Comparison of ENCODE assay signal across 9 cellular contexts in the genomic region with DNA sequence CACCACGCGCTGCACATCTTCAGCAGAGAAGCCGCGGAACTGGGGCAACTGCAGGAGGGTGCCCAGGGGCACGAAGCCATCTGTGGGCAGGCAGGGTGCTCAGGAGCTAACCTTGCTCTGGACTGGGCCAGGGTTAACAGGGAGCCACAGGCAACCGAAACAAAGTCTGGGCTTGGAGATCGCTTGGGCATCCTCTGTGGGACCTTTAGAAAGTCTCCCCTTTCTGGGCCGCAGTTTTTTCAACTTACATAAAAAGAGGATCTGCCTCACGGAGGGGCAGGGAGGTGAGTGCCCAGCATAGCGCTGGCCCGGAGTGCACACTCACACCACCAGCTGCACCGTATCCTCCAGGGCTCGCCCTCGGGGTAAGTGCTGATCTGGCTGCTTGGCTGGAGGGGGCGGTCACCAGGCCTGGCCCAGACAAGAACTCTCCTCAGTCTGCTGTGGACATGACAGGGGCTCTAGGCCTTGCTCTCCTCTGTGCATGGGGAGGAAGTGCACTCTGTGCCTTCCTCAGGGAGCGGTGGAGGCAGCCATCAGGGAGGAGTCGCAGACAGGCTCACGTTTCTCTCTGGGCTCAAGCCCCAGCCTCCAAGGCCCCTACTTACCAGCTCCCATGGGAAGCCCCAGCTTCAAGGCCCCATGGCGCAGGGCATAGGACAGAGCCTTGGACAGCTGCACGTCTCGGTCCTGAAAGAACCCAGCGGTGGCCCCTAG. TPM values are rescaled to one million over a fixed set of nuclear protein-coding genes. Genes with fewer than 3 reads are reported as not detected.
DNase-seq lines count a peak whose midpoint lies in the region; ATAC-seq and TF ChIP-seq lines count a peak whose summit lies in the region.
"Had no signal": no experiment of that assay in that cellular context is flagged by ENCODE, and none has a peak within 500 bp of the region (broad histone marks: within the 10 kb centered on the region; RNA-seq: fewer than 3 reads in every experiment).

No MANE protein-coding gene starts in this region.

- peaks cover 19% of the 10 kb centered on the region for H3F3A ChIP-seq in neural progenitor cell (ENCODE audit: low read depth)

- H3K4me1 ChIP-seq in NT2/D1 (ENCODE audit: insufficient read depth, insufficient read length) (peaks cover 33% of the 10 kb centered on the region), ectodermal cell (ENCODE audit: control insufficient read depth, insufficient read depth, low read length) (peaks cover 23% of the 10 kb centered on the region), neural progenitor cell (peaks cover 16% of the 10 kb centered on the region)

- peak overlapping the region; percentile 87 for H3K27ac Mint-ChIP-seq in CD4-positive, alpha-beta T cell
- no peak overlapping the region for H3K27ac Mint-ChIP-seq in neural progenitor cell

- intact Hi-C loops in CD4-positive, alpha-beta T cell (cut with DNase I, micrococcal nuclease): loop anchor here in 1 of 2 experiments (2.0 kb wide), 1 partner anchor 18 kb away; a partner anchor contains a TSS

- H3K4me3 Mint-ChIP-seq in CD4-positive, alpha-beta T cell: peak overlapping the region; percentile 97
- H3K4me3 Mint-ChIP-seq in neural progenitor cell: peak overlapping the region; percentile 91

- no peak for ATAC-seq in CD4-positive, alpha-beta T cell (ENCODE audit: poor library complexity)
- no peak for ATAC-seq in GM21515 (IDR thresholded peaks at IDR 0.05; ENCODE audit: unreplicated experiment)
- no peak for ATAC-seq in GM18519 (IDR thresholded peaks at IDR 0.05; ENCODE audit: low FRiP score, unreplicated experiment)
- ATAC-seq in GM18502 (IDR thresholded peaks at IDR 0.05; ENCODE audit: poor library complexity, unreplicated experiment): no peak

- no peaks in the 10 kb centered on the region for H3K9me3 ChIP-seq in CD4-positive, alpha-beta T cell (ENCODE audit: control insufficient read depth, low read length)
- H3K9me3 ChIP-seq in NT2/D1 (ENCODE audit: insufficient read depth, low read length) (no peaks in the 10 kb centered on the region), ectodermal cell (ENCODE audit: control insufficient read depth, low read length) (no peaks in the 10 kb centered on the region), neural progenitor cell (ENCODE audit: low read depth) (no peaks in the 10 kb centered on the region)

- H3K27me3 Mint-ChIP-seq in CD4-positive, alpha-beta T cell: no peaks in the 10 kb centered on the region
- H3K27me3 Mint-ChIP-seq in neural progenitor cell (ENCODE audit: insufficient read depth, low read depth): peaks cover 5% of the 10 kb centered on the region

- H2AFZ ChIP-seq in neural progenitor cell (replicated peaks): no peak overlapping the region

- H3K4me2 ChIP-seq in neural progenitor cell: peak overlapping the region; percentile 89

- peak in 1 of 10 experiments; percentile 7 for DNase-seq in CD4-positive, alpha-beta T cell
- DNase-seq in NT2/D1 (ENCODE audit: low read depth, low spot score) (no peak), neural progenitor cell (ENCODE audit: low spot score) (peak; percentile 51), NCI-H2196 (lab: John Stamatoyannopoulos, UW; ENCODE audit: unreplicated experiment) (no peak)
- DNase-seq: left cardiac atrium had no signal

- H3K27me3 ChIP-seq in CD4-positive, alpha-beta T cell (ENCODE audit: control insufficient read depth, insufficient read depth, low read length): no peaks in the 10 kb centered on the region
- no peaks in the 10 kb centered on the region for H3K27me3 ChIP-seq in NT2/D1 (ENCODE audit: insufficient read depth, insufficient read length)
- no peaks in the 10 kb centered on the region for H3K27me3 ChIP-seq in ectodermal cell (ENCODE audit: control insufficient read depth, insufficient read depth, low read length, poor library complexity, severe bottlenecking)
- H3K27me3 ChIP-seq in neural progenitor cell: no peaks in the 10 kb centered on the region

- H3K36me3 Mint-ChIP-seq in CD4-positive, alpha-beta T cell (ENCODE audit: low read depth): peaks cover 9% of the 10 kb centered on the region
- H3K36me3 Mint-ChIP-seq in neural progenitor cell: no peaks in the 10 kb centered on the region

- H3K36me3 ChIP-seq in NT2/D1 (ENCODE audit: insufficient read depth, insufficient read length, low read length) (peaks cover 43% of the 10 kb centered on the region), ectodermal cell (ENCODE audit: control insufficient read depth, insufficient read depth, low read length) (no peaks in the 10 kb centered on the region), neural progenitor cell (no peaks in the 10 kb centered on the region)

- H3K79me2 ChIP-seq in neural progenitor cell (ENCODE audit: low read depth): no peaks in the 10 kb centered on the region

- peak overlapping the region; percentile 92 for H3K4me3 ChIP-seq in NT2/D1 (ENCODE audit: insufficient read length, low read depth)
- H3K4me3 ChIP-seq in ectodermal cell (ENCODE audit: insufficient read depth, low read depth, low read length): peak overlapping the region; percentile 64
- peak overlapping the region; percentile 62 for H3K4me3 ChIP-seq in neural progenitor cell

- H3K27ac ChIP-seq in CD4-positive, alpha-beta T cell (ENCODE audit: low read depth, low read length): peak overlapping the region; percentile 77
- H3K27ac ChIP-seq in ectodermal cell (ENCODE audit: insufficient read depth, low read depth, low read length, poor library complexity, severe bottlenecking) (no peak overlapping the region), neural progenitor cell (no peak overlapping the region)

- no peaks in the 10 kb centered on the region for H3K9me3 Mint-ChIP-seq in CD4-positive, alpha-beta T cell
- H3K9me3 Mint-ChIP-seq in neural progenitor cell: no peaks in the 10 kb centered on the region

- WGBS in ectodermal cell, 2 experiments: 76 to 77% methylated on average over 22 of the region's 22 CpGs

- POLR2A ChIA-PET in CD4-positive, alpha-beta T cell (lab: Charles Lee): interaction anchor here (1.4 to 6.3 kb wide), 7 partner anchors 16 to 60 kb away, joined by 6 to 116 read pairs (median 22); a partner anchor contains a TSS

- peaks cover 34% of the 10 kb centered on the region for H3K4me1 Mint-ChIP-seq in CD4-positive, alpha-beta T cell (ENCODE audit: low read depth)
- H3K4me1 Mint-ChIP-seq in neural progenitor cell: peaks cover 26% of the 10 kb centered on the region

- no peak for TF ChIP-seq CTCF in CD4-positive, alpha-beta T cell (IDR thresholded peaks at IDR 0.05)
- no peak for TF ChIP-seq CTCF in neural progenitor cell (IDR thresholded peaks at IDR 0.05)

- no peaks in the 10 kb centered on the region for H4K20me1 ChIP-seq in neural progenitor cell (ENCODE audit: low read depth)

- CTCF ChIA-PET in CD4-positive, alpha-beta T cell (lab: Charles Lee): interaction anchor here (0.8 to 3.4 kb wide), 5 partner anchors 10 to 80 kb away, joined by 3 to 15 read pairs (median 5); a partner anchor contains a TSS

- peak overlapping the region; percentile 94 for H3K9ac ChIP-seq in NT2/D1 (ENCODE audit: insufficient read length, low read depth)
- no peak overlapping the region for H3K9ac ChIP-seq in neural progenitor cell

RNA-seq across cellular contexts. Expression of a gene that starts 0.9 kb away (rescaled TPM):
- total RNA-seq in CD4-positive, alpha-beta T cell: 10 to 100 TPM; 11.3 to 11.5 TPM
- 24.7 TPM for polyA plus RNA-seq in ectodermal cell (2013, experiment 1 of 4)
- 21.7 TPM for polyA plus RNA-seq in ectodermal cell (2013, experiment 2 of 4)
- 27.8 TPM for polyA plus RNA-seq in ectodermal cell (2013, experiment 3 of 4)
- 32.4 TPM for polyA plus RNA-seq in ectodermal cell (2013, experiment 4 of 4)
- total RNA-seq in neural progenitor cell (ENCODE audit: low replicate concordance): 17.5 and 63.4 TPM in 2 replicates

RNA-seq across cellular contexts. Expression of a gene that starts 1.0 kb away (rescaled TPM):
- total RNA-seq in CD4-positive, alpha-beta T cell: 10 to 100 TPM; 26.8 to 26.9 TPM
- polyA plus RNA-seq in ectodermal cell (2013, experiment 1 of 4): 22.5 TPM
- polyA plus RNA-seq in ectodermal cell (2013, experiment 2 of 4): 21.9 TPM
- polyA plus RNA-seq in ectodermal cell (2013, experiment 3 of 4): 20.7 TPM
- 20.3 TPM for polyA plus RNA-seq in ectodermal cell (2013, experiment 4 of 4)
- 23.5 and 28.8 TPM in 2 replicates for total RNA-seq in neural progenitor cell (ENCODE audit: low replicate concordance)

RNA-seq across cellular contexts. Expression of a gene that starts 5.3 kb away (rescaled TPM):
- 10 to 100 TPM; 35.9 to 37.9 TPM for total RNA-seq in CD4-positive, alpha-beta T cell
- 24.1 TPM for polyA plus RNA-seq in ectodermal cell (2013, experiment 1 of 4)
- polyA plus RNA-seq in ectodermal cell (2013, experiment 2 of 4): 22.4 TPM
- polyA plus RNA-seq in ectodermal cell (2013, experiment 3 of 4): 30.7 TPM
- polyA plus RNA-seq in ectodermal cell (2013, experiment 4 of 4): 34.4 TPM
- total RNA-seq in neural progenitor cell (ENCODE audit: low replicate concordance): 3.9 and 18.1 TPM in 2 replicates

RNA-seq across cellular contexts. Expression of a gene that starts 9.3 kb away (rescaled TPM):
- 10 to 100 TPM; 39.7 to 48.7 TPM for total RNA-seq in CD4-positive, alpha-beta T cell
- 23.1 TPM for polyA plus RNA-seq in ectodermal cell (2013, experiment 1 of 4)
- polyA plus RNA-seq in ectodermal cell (2013, experiment 2 of 4): 21.7 TPM
- polyA plus RNA-seq in ectodermal cell (2013, experiment 3 of 4): 17.9 TPM
- polyA plus RNA-seq in ectodermal cell (2013, experiment 4 of 4): 20.1 TPM
- total RNA-seq in neural progenitor cell (ENCODE audit: low replicate concordance): 2.3 and 6.8 TPM in 2 replicates

RNA-seq across cellular contexts. Expression of a gene that starts 15.8 kb away (rescaled TPM):
- 10 to 100 TPM; 11.2 to 14.6 TPM for total RNA-seq in CD4-positive, alpha-beta T cell
- 53.6 TPM for polyA plus RNA-seq in ectodermal cell (2013, experiment 1 of 4)
- 57.5 TPM for polyA plus RNA-seq in ectodermal cell (2013, experiment 2 of 4)
- 56.2 TPM for polyA plus RNA-seq in ectodermal cell (2013, experiment 3 of 4)
- polyA plus RNA-seq in ectodermal cell (2013, experiment 4 of 4): 53.1 TPM
- total RNA-seq in neural progenitor cell (ENCODE audit: low replicate concordance): 5.3 and 25.1 TPM in 2 replicates
